In the genomic region with DNA sequence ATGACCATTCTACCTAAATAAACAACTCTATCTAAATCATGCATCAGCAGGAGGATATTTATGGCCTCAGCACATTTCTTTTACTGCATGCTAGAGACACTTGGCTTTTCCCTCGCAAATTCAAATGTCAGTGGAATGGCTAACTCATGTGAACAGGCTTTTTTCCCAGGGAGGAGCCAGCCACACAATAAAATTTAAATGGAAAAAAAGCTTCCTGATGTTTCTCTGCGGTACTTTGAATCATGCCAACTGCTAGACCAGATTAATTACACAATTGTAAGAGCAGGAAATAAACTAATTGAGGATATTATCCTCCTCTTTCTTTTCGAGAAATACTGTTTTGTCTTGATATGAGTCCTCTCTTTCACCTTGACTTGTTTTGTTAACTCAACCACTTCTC, we compare ENCODE assay signal across 21 cellular contexts.
DNase-seq lines count a peak whose midpoint lies in the region; ATAC-seq and TF ChIP-seq lines count a peak whose summit lies in the region.
"Had no signal": no experiment of that assay in that cellular context is flagged by ENCODE, and none has a peak within 500 bp of the region (broad histone marks: within the 10 kb centered on the region; RNA-seq: fewer than 3 reads in every experiment).

No MANE protein-coding gene starts in this region.

- intact Hi-C loops in breast epithelium (cut with DNase I; ENCODE audit: low total_unique reads) (no loop called here), MCF 10A (cut with micrococcal nuclease) (no loop called here)

- no peak for TF ChIP-seq CTCF in breast epithelium (IDR thresholded peaks at IDR 0.05)
- TF ChIP-seq CTCF in MCF 10A (IDR thresholded peaks at IDR 0.05; ENCODE audit: unreplicated experiment) = no peak
- no peak for TF ChIP-seq CTCF in epithelial cell of esophagus (IDR thresholded peaks at IDR 0.05; ENCODE audit: insufficient read depth, low read depth, low read length, missing control alignments)

- no peaks in the 10 kb centered on the region for H3K27me3 Mint-ChIP-seq in MCF 10A (ENCODE audit: insufficient read depth, unreplicated experiment)

- no peak overlapping the region for H3K27ac Mint-ChIP-seq in MCF 10A (ENCODE audit: low read depth, unreplicated experiment)
- H3K27ac Mint-ChIP-seq: activated T-helper 2 cell treated with anti-CD3 and anti-CD28 coated beads, Interferon-gamma antibody, Interleukin-2, Interleukin-4, amounts not matched to agents 10 μg/mL and 5 μg/mL and 100 μg/mL, durations not matched to agents 14 hours and 24 hours and 36 hours had no signal

- no peaks in the 10 kb centered on the region for H3K27me3 ChIP-seq in breast epithelium
- H3K27me3 ChIP-seq: adrenal gland, heart left ventricle, ovary had no signal

- POLR2A ChIA-PET in MCF 10A (lab: Yijun Ruan, JAX) = interaction anchor here (0.5 kb wide), 1 partner anchor 1696 kb away, joined by 3 read pairs; no protein-coding TSS in a partner anchor

- H3K4me1 ChIP-seq in breast epithelium = peaks cover 0 to 3% of the 10 kb centered on the region in 2 donors
- H3K4me1 ChIP-seq in mesodermal cell (ENCODE audit: control insufficient read depth, insufficient read depth, low read length, poor library complexity, severe bottlenecking) = peaks cover 27% of the 10 kb centered on the region

- H3K27ac ChIP-seq in breast epithelium (peak overlapping the region; percentile 46 to 54), mesodermal cell (ENCODE audit: low read depth, low read length, severe bottlenecking) (peak overlapping the region; percentile 6)
- H3K27ac ChIP-seq: adrenal gland, KMS-11, ovary, thoracic aorta had no signal

- BruUV-seq in MCF 10A (replicated peaks; lab: Mats Ljungman, UMichigan) = no TSS peak

- DNase-seq in breast epithelium (ENCODE audit: low spot score in 2 of 2) (no peak), MCF 10A (ENCODE audit: unreplicated experiment) (no peak), epithelial cell of esophagus (ENCODE audit: low read depth) (peak; percentile 39), cerebellar cortex (ENCODE audit: low spot score) (no peak), hypothalamus (lab: John Stamatoyannopoulos, UW) (no peak), kidney glomerular epithelial cell (lab: John Stamatoyannopoulos, UW) (no peak)
- DNase-seq: adrenal gland; GOT3; heart left ventricle; kidney; NCI-H1436; ovary; stimulated activated CD4-positive, alpha-beta T cell treated with anti-CD3 and anti-CD28 coated beads, Interleukin-4, amount 100 ng/mL, for 1 hour; stimulated activated CD8-positive, alpha-beta memory T cell treated with anti-CD3 and anti-CD28 coated beads, Interleukin-4, amount 100 ng/mL, for 48 hours had no signal

- no peak for ATAC-seq in HG03520 (IDR thresholded peaks at IDR 0.05; ENCODE audit: unreplicated experiment)
- ATAC-seq: A549; activated CD4-positive, CD25-positive, alpha-beta regulatory T cell treated with anti-CD3 and anti-CD28 coated beads, Interleukin-2, amount 50 U/mL, for 24 hours; heart left ventricle had no signal

- peaks cover 7% of the 10 kb centered on the region for H3K9me3 Mint-ChIP-seq in MCF 10A (ENCODE audit: unreplicated experiment)
- H3K9me3 Mint-ChIP-seq: activated T-helper 2 cell treated with anti-CD3 and anti-CD28 coated beads, Interferon-gamma antibody, Interleukin-2, Interleukin-4, amounts not matched to agents 10 μg/mL and 5 μg/mL and 100 μg/mL, durations not matched to agents 14 hours and 24 hours and 36 hours had no signal

- no peak for TF ChIP-seq POLR2A in breast epithelium (IDR thresholded peaks at IDR 0.05)

- no peaks in the 10 kb centered on the region for H3K36me3 Mint-ChIP-seq in MCF 10A (ENCODE audit: insufficient read depth, unreplicated experiment)

- CTCF ChIA-PET in MCF 10A (lab: Yijun Ruan, JAX) = no interaction called here

- H3K9me3 ChIP-seq in breast epithelium (no peaks in the 10 kb centered on the region), mesodermal cell (ENCODE audit: control insufficient read depth, low read length) (peaks cover 13% of the 10 kb centered on the region)
- H3K9me3 ChIP-seq: adrenal gland, heart left ventricle, ovary, thoracic aorta had no signal

- H3K4me3 ChIP-seq in breast epithelium = no peak overlapping the region
- no peak overlapping the region for H3K4me3 ChIP-seq in epithelial cell of esophagus (ENCODE audit: low read length)
- no peak overlapping the region for H3K4me3 ChIP-seq in mesodermal cell (ENCODE audit: extremely low read depth, insufficient read depth, low read length, poor library complexity, severe bottlenecking)
- H3K4me3 ChIP-seq: A549, adrenal gland, heart left ventricle, ovary, thoracic aorta had no signal

- no peaks in the 10 kb centered on the region for H3K36me3 ChIP-seq in breast epithelium
- no peaks in the 10 kb centered on the region for H3K36me3 ChIP-seq in mesodermal cell (ENCODE audit: control insufficient read depth, insufficient read depth, low read length)
- H3K36me3 ChIP-seq: adrenal gland, heart left ventricle, ovary, thoracic aorta had no signal

- no peak overlapping the region for H3K4me3 Mint-ChIP-seq in MCF 10A (ENCODE audit: unreplicated experiment)

- WGBS in mesodermal cell (ENCODE audit: insufficient coverage in 2 of 2), 2 experiments = 86 to 95% methylated on average over 1 to 2 of the region's 3 CpGs

- H3K4me1 Mint-ChIP-seq in MCF 10A (ENCODE audit: insufficient read depth, unreplicated experiment) = peaks cover 24% of the 10 kb centered on the region
